18 cellular contexts compared by ENCODE assay signal in the genomic region with DNA sequence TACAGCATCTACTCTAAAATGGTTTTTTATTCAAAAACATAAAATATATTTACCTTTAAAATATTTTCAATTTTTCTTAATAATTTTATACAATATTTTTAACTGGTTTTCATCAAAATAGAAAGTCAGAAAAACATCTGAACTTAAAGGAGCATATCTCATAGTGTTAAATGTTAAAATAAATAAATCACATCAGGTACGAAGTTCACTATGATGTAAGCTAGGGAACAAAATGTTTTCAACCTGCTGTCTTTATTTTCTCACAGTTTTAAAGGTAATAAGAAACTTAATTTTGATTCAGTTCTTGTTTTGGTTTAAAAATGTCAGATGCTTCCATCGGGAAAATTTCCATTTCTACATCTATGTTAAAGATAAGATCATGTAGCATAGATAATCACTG.
DNase-seq lines count a peak whose midpoint lies in the region; ATAC-seq, FAIRE-seq and TF ChIP-seq lines count a peak whose summit lies in the region.
"Had no signal": no experiment of that assay in that cellular context is flagged by ENCODE, and none has a peak within 500 bp of the region (broad histone marks: within the 10 kb centered on the region; RNA-seq: fewer than 3 reads in every experiment).

No MANE protein-coding gene starts in this region.

- intact Hi-C loops in right lobe of liver (cut with DNase I): no loop called here

- ATAC-seq in right lobe of liver: peak; percentile 50 to 83 (median 72)
- no peak for ATAC-seq in GM19324 (IDR thresholded peaks at IDR 0.05; ENCODE audit: low FRiP score, unreplicated experiment)
- ATAC-seq in activated CD4-positive, CD25-positive, alpha-beta regulatory T cell treated with anti-CD3 and anti-CD28 coated beads, Interleukin-2, amount 50 U/mL, for 24 hours: no peak
- no peak for ATAC-seq in HG03045 (IDR thresholded peaks at IDR 0.05; ENCODE audit: unreplicated experiment)
- ATAC-seq: CD8-positive, alpha-beta T cell; GM23338; HCT116 had no signal

- H3K4me1 ChIP-seq in right lobe of liver: no peaks in the 10 kb centered on the region
- H3K4me1 ChIP-seq: BLaER1 had no signal

- no peak for DNase-seq in RCC 7860 (ENCODE audit: low spot score)
- no peak for DNase-seq in frontal cortex (ENCODE audit: low spot score in 2 of 2)
- DNase-seq in right lobe of liver: no peak
- DNase-seq: Caco-2; CD4-positive, CD25-positive, alpha-beta regulatory T cell; CD8-positive, alpha-beta T cell; DMS153; DND-41; H9 had no signal

- H3K27me3 ChIP-seq in right lobe of liver: no peaks in the 10 kb centered on the region
- H3K27me3 ChIP-seq: BLaER1 had no signal

- peak; percentile 26 for FAIRE-seq in RCC 7860 (lab: Jason Lieb, UNC)
- FAIRE-seq in frontal cortex (lab: Jason Lieb, UNC): peak; percentile 87
- FAIRE-seq: G401.6, GM12892 had no signal

- no peak for TF ChIP-seq POLR2A in right lobe of liver (IDR thresholded peaks at IDR 0.05)

- no peak overlapping the region for H3K4me3 ChIP-seq in right lobe of liver
- H3K4me3 ChIP-seq: BLaER1, GM23338 had no signal

- peak overlapping the region in 1 of 3 donors; percentile 61 for H3K27ac ChIP-seq in right lobe of liver
- H3K27ac ChIP-seq: BLaER1, C4-2B had no signal

- WGBS in right lobe of liver (ENCODE audit: insufficient coverage, low coverage, low lambda C conversion rate, missing lambda C conversion rate): 32% methylated on average over 2 of the region's 2 CpGs

- no peak for TF ChIP-seq CTCF in right lobe of liver (IDR thresholded peaks at IDR 0.05)

- H3K9me3 ChIP-seq in right lobe of liver: no peaks in the 10 kb centered on the region
- H3K9me3 ChIP-seq: BLaER1, Caco-2 had no signal

- H3K36me3 ChIP-seq in right lobe of liver: no peaks in the 10 kb centered on the region
- H3K36me3 ChIP-seq: BLaER1 had no signal

Comparison
In these comparisons a context has a peak if more than half of its experiments do, and no peak if none do; other contexts are left out.
1. ATAC-seq: peak in right lobe of liver (4 of 4); none in GM19324 (single experiment), activated CD4-positive, CD25-positive, alpha-beta regulatory T cell treated with anti-CD3 and anti-CD28 coated beads, Interleukin-2, amount 50 U/mL, for 24 hours (0 of 2) and HG03045 (single experiment).